ENCODE assay signal across 10 cellular contexts in genomic region chr9:134375011-134375390, GRCh38. TPM values are rescaled to one million over a fixed set of nuclear protein-coding genes. Genes with fewer than 3 reads are reported as not detected.
DNase-seq lines count a peak whose midpoint lies in the region; ATAC-seq, FAIRE-seq and TF ChIP-seq lines count a peak whose summit lies in the region.
"Had no signal": no experiment of that assay in that cellular context is flagged by ENCODE, and none has a peak within 500 bp of the region (broad histone marks: within the 10 kb centered on the region; RNA-seq: fewer than 3 reads in every experiment).

No MANE protein-coding gene starts in this region.

- peak overlapping the region; percentile 43 for H3K27ac Mint-ChIP-seq in activated naive CD8-positive, alpha-beta T cell treated with anti-CD3 and anti-CD28 coated beads, Interleukin-2, amount 10 ng/mL, durations not matched to agents 7 days and 5 days
- H3K27ac Mint-ChIP-seq in activated naive CD8-positive, alpha-beta T cell treated with anti-CD3 and anti-CD28 coated beads for 36 hours, result no peak overlapping the region
- peak overlapping the region; percentile 62 for H3K27ac Mint-ChIP-seq in neural crest cell (ENCODE audit: unreplicated experiment)

- no peak for ATAC-seq in activated naive CD8-positive, alpha-beta T cell treated with anti-CD3 and anti-CD28 coated beads, Interleukin-2, amount 10 ng/mL, durations not matched to agents 7 days and 5 days (ENCODE audit: low read depth)
- ATAC-seq in GM18511 (IDR thresholded peaks at IDR 0.05; ENCODE audit: unreplicated experiment), result no peak
- ATAC-seq: HCT116 had no signal

- no peak overlapping the region for H3K4me3 ChIP-seq in fibroblast of the aortic adventitia (ENCODE audit: low read depth, low read length)

- no peak for TF ChIP-seq POLR2A in GM12891 (IDR thresholded peaks at IDR 0.05; ENCODE audit: low read depth, low read length)

- no peaks in the 10 kb centered on the region for H3K9me3 Mint-ChIP-seq in activated naive CD8-positive, alpha-beta T cell treated with anti-CD3 and anti-CD28 coated beads, Interleukin-2, amount 10 ng/mL, durations not matched to agents 7 days and 5 days
- no peaks in the 10 kb centered on the region for H3K9me3 Mint-ChIP-seq in activated naive CD8-positive, alpha-beta T cell treated with anti-CD3 and anti-CD28 coated beads for 36 hours
- no peaks in the 10 kb centered on the region for H3K9me3 Mint-ChIP-seq in neural crest cell

- no peak for TF ChIP-seq CTCF in fibroblast of the aortic adventitia (IDR thresholded peaks at IDR 0.05; ENCODE audit: insufficient read depth, low read length)
- no peak for TF ChIP-seq CTCF in neural crest cell (conservative IDR thresholded peaks at IDR 0.05)

- no peaks in the 10 kb centered on the region for H3K36me3 Mint-ChIP-seq in activated naive CD8-positive, alpha-beta T cell treated with anti-CD3 and anti-CD28 coated beads, Interleukin-2, amount 10 ng/mL, durations not matched to agents 7 days and 5 days
- H3K36me3 Mint-ChIP-seq in activated naive CD8-positive, alpha-beta T cell treated with anti-CD3 and anti-CD28 coated beads for 36 hours, result no peaks in the 10 kb centered on the region
- no peaks in the 10 kb centered on the region for H3K36me3 Mint-ChIP-seq in neural crest cell (ENCODE audit: low read depth)

- POLR2A ChIA-PET in activated naive CD8-positive, alpha-beta T cell treated with anti-CD3 and anti-CD28 coated beads, Interleukin-2, amount 10 ng/mL, durations not matched to agents 7 days and 5 days (lab: Charles Lee), result no interaction called here

- DNase-seq in activated naive CD8-positive, alpha-beta T cell treated with anti-CD3 and anti-CD28 coated beads, Interleukin-2, amount 10 ng/mL, durations not matched to agents 7 days and 5 days, result no peak
- DNase-seq in activated naive CD8-positive, alpha-beta T cell treated with anti-CD3 and anti-CD28 coated beads for 36 hours, result no peak
- DNase-seq in fibroblast of the aortic adventitia (ENCODE audit: low read depth) (peak; percentile 14), neural crest cell (ENCODE audit: low read depth, low spot score) (no peak), GM12891 (ENCODE audit: insufficient read length, low spot score) (no peak), NCI-H524 treated with DMSO at 0.1 percent for 48 hours (lab: John Stamatoyannopoulos, UW) (no peak), NCI-H2171 treated with DMSO at 0.1 percent for 48 hours (lab: John Stamatoyannopoulos, UW) (no peak)
- DNase-seq: activated naive CD4-positive, alpha-beta T cell had no signal

- H3K4me1 Mint-ChIP-seq in activated naive CD8-positive, alpha-beta T cell treated with anti-CD3 and anti-CD28 coated beads, Interleukin-2, amount 10 ng/mL, durations not matched to agents 7 days and 5 days, result no peaks in the 10 kb centered on the region
- H3K4me1 Mint-ChIP-seq in activated naive CD8-positive, alpha-beta T cell treated with anti-CD3 and anti-CD28 coated beads for 36 hours, result peaks cover 3% of the 10 kb centered on the region
- H3K4me1 Mint-ChIP-seq in neural crest cell, result peaks cover 20% of the 10 kb centered on the region

- H3K27me3 Mint-ChIP-seq in activated naive CD8-positive, alpha-beta T cell treated with anti-CD3 and anti-CD28 coated beads, Interleukin-2, amount 10 ng/mL, durations not matched to agents 7 days and 5 days, result peaks cover 4% of the 10 kb centered on the region
- H3K27me3 Mint-ChIP-seq in activated naive CD8-positive, alpha-beta T cell treated with anti-CD3 and anti-CD28 coated beads for 36 hours, result no peaks in the 10 kb centered on the region
- H3K27me3 Mint-ChIP-seq in neural crest cell (ENCODE audit: low read depth), result no peaks in the 10 kb centered on the region

- no peak overlapping the region for H3K4me3 Mint-ChIP-seq in activated naive CD8-positive, alpha-beta T cell treated with anti-CD3 and anti-CD28 coated beads, Interleukin-2, amount 10 ng/mL, durations not matched to agents 7 days and 5 days
- H3K4me3 Mint-ChIP-seq in activated naive CD8-positive, alpha-beta T cell treated with anti-CD3 and anti-CD28 coated beads for 36 hours, result no peak overlapping the region
- no peak overlapping the region for H3K4me3 Mint-ChIP-seq in neural crest cell

- FAIRE-seq in GM12891 (lab: Jason Lieb, UNC), result no peak

TF ChIP-seq in GM12891, 5 proteins besides CTCF, POLR2A, EP300 and RAD21:
- TF ChIP-seq POLR2AphosphoS5 (IDR thresholded peaks at IDR 0.05; ENCODE audit: low read depth, low read length) (no peak), PAX5 (IDR thresholded peaks at IDR 0.05; ENCODE audit: insufficient read depth, low read length, severe bottlenecking) (no peak), TAF1 (IDR thresholded peaks at IDR 0.05; ENCODE audit: low read depth, low read length) (no peak), POU2F2 (IDR thresholded peaks at IDR 0.05; ENCODE audit: low read depth, low read length) (no peak), SPI1 (IDR thresholded peaks at IDR 0.05; ENCODE audit: low read depth, low read length) (no peak)
TF ChIP-seq in GM12891: peak in this region for 0.

RNA-seq across cellular contexts. Expression of gene RXRA, which starts 48.7 kb away (rescaled TPM):
- total RNA-seq in activated naive CD8-positive, alpha-beta T cell treated with anti-CD3 and anti-CD28 coated beads, Interleukin-2, amount 10 ng/mL, durations not matched to agents 7 days and 5 days, result 1 to 10 TPM; 5.6 to 7.1 TPM
- 10 to 100 TPM; 11.0 to 11.4 TPM for total RNA-seq in activated naive CD8-positive, alpha-beta T cell treated with anti-CD3 and anti-CD28 coated beads for 36 hours
- 20.9 and 26.8 TPM in 2 replicates for total RNA-seq in fibroblast of the aortic adventitia (ENCODE audit: low replicate concordance)
- total RNA-seq in neural crest cell, result 40.0 and 41.2 TPM in 2 replicates
- 28.3 TPM for polyA plus RNA-seq in GM12891 (2012; ENCODE audit: low read depth, missing spikeins)
